ENCODE assay signal across 21 cellular contexts in the genomic region with DNA sequence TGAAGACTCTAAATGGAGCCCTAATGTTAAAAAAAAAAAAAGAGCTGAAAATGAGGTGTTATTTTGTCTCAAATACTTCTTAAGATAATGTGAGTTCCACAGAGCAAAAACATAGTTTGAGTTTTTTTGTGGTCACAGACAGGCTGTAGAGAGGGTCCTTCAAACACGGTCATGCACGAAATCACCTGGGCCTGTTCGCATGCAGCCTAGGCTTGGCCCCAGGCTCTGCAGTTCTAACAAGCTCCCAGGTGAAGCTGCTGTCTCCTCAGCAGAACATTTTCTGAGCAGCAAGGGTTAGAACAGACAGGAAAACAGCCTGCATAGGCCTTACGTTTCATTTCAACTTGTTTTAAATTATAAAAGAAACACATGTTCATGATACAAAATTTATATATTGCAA.
"Had no signal": no experiment of that assay in that cellular context is flagged by ENCODE, and none has a peak within 500 bp of the region (broad histone marks: within the 10 kb centered on the region; RNA-seq: fewer than 3 reads in every experiment).

No MANE protein-coding gene starts in this region.

- H3K79me2 ChIP-seq: hepatocyte had no signal

- H3K4me1 ChIP-seq: foreskin keratinocyte, left ventricle myocardium inferior, lower lobe of right lung, spleen, tibial nerve, upper lobe of right lung, vagina had no signal

- H3K27ac ChIP-seq: foreskin keratinocyte, hepatocyte, left ventricle myocardium inferior, lower lobe of right lung, spleen, tibial nerve, upper lobe of right lung, vagina had no signal

- H3K9me3 ChIP-seq: left ventricle myocardium inferior, lower lobe of right lung, upper lobe of right lung, vagina had no signal

- H3K27me3 ChIP-seq: foreskin keratinocyte, hepatocyte, spleen, tibial nerve, upper lobe of right lung, vagina had no signal

- DNase-seq: effector CD4-positive, alpha-beta T cell; endodermal cell; erythroblast; foreskin keratinocyte; head of caudate nucleus; kidney; left cardiac atrium; left ventricle myocardium inferior; lower lobe of right lung; natural killer cell; posterior cingulate gyrus; spleen; stimulated activated CD4-positive, alpha-beta T cell treated with anti-CD3 and anti-CD28 coated beads, Interleukin-15, amount 100 ng/mL, for 24 hours; stimulated activated CD4-positive, alpha-beta T cell treated with anti-CD3 and anti-CD28 coated beads, Interleukin-1b, Interleukin-23, amount 100 ng/mL, for 48 hours; stimulated activated CD4-positive, alpha-beta T cell treated with anti-CD3 and anti-CD28 coated beads, Interleukin-4, amount 100 ng/mL, for 24 hours; upper lobe of right lung had no signal

- ATAC-seq: foreskin keratinocyte; left cardiac atrium; lower lobe of right lung; natural killer cell; sciatic nerve; stimulated activated memory B cell treated with anti-CD40 and anti-IgM and Interleukin-4, amounts not matched to agents 10 μg/mL and 1 μg/mL and 100 μg/mL, for 72 hours; upper lobe of right lung had no signal

- H3K4me3 ChIP-seq: hepatocyte, left ventricle myocardium inferior, lower lobe of right lung, spleen, tibial nerve, upper lobe of right lung, vagina had no signal

- H2AFZ ChIP-seq: hepatocyte had no signal

- H3K4me2 ChIP-seq: hepatocyte had no signal

- H3K36me3 ChIP-seq: left ventricle myocardium inferior, lower lobe of right lung, spleen, tibial nerve, upper lobe of right lung, vagina had no signal
